8 cellular contexts compared by ENCODE assay signal in genomic region chr16:2980227-2981176, GRCh38. TPM values are rescaled to one million over a fixed set of nuclear protein-coding genes. Genes with fewer than 3 reads are reported as not detected.
DNase-seq lines count a peak whose midpoint lies in the region; ATAC-seq and TF ChIP-seq lines count a peak whose summit lies in the region.

Gene PKMYT1 (minus strand): TSS chr16:2980446. CDS start chr16:2979657, 789 bp downstream.

- peak within 1 kb of the TSS; percentile 85 for H3K4me3 ChIP-seq in choroid plexus epithelial cell (ENCODE audit: low read depth, low read length)

- ATAC-seq in GM19035 (IDR thresholded peaks at IDR 0.05; ENCODE audit: unreplicated experiment) (peak; percentile 81), HG03280 (IDR thresholded peaks at IDR 0.05; ENCODE audit: unreplicated experiment) (peak; percentile 86)

- DNase-seq in AG20443 (ENCODE audit: low spot score) (peak; percentile 100), NCI-H460 (ENCODE audit: extremely low read depth, low read depth) (peak; percentile 88), choroid plexus epithelial cell (ENCODE audit: low read depth) (peak; percentile 83), kidney tubule cell (ENCODE audit: low spot score) (peak; percentile 90)
- peak; percentile 93 to 94 for DNase-seq in activated CD4-positive, alpha-beta T cell treated with anti-CD3 and anti-CD28 coated beads for 4 hours
- peak; percentile 90 to 92 for DNase-seq in stimulated activated CD4-positive, alpha-beta T cell treated with anti-CD3 and anti-CD28 coated beads, Interleukin-1b, Interleukin-23, amount 100 ng/mL, for 1 hour (ENCODE audit: low read depth in 2 of 2)

- TF ChIP-seq CTCF in choroid plexus epithelial cell (conservative IDR thresholded peaks at IDR 0.05; ENCODE audit: low read depth, low read length): no peak

RNA-seq across cellular contexts. Expression of gene PKMYT1, which starts in this region (rescaled TPM):
- total RNA-seq in NCI-H460 (2014; rRNA removed; shearing (Covaris generic)): 14.8 and 18.9 TPM in 2 replicates
- polyA plus RNA-seq in NCI-H460 (2014; cell fraction: nucleus; rRNA removed): 274 and 372 TPM in 2 replicates

Comparison
In these comparisons a context has a peak if more than half of its experiments do, and no peak if none do; other contexts are left out.
1. Peak in every context shown above with its lines: DNase-seq, ATAC-seq and H3K4me3 ChIP-seq.